ENCODE assay signal across 7 cellular contexts in genomic region chr17:78313735-78314648, GRCh38. TPM values are rescaled to one million over a fixed set of nuclear protein-coding genes. Genes with fewer than 3 reads are reported as not detected.
DNase-seq lines count a peak whose midpoint lies in the region; ATAC-seq and TF ChIP-seq lines count a peak whose summit lies in the region.

No MANE protein-coding gene starts in this region.

- H3K36me3 ChIP-seq in iPS-18a (ENCODE audit: control insufficient read depth, low read depth, low read length) = no peaks in the 10 kb centered on the region

- peak; percentile 45 for DNase-seq in NCI-H1105 treated with DMSO at 0.1 percent for 48 hours (lab: John Stamatoyannopoulos, UW)
- peak; percentile 44 to 62 (median 59) for DNase-seq in T-helper 17 cell
- peak; percentile 87 for DNase-seq in astrocyte of the spinal cord (ENCODE audit: low read depth, low spot score)
- DNase-seq in stimulated activated CD4-positive, alpha-beta T cell treated with anti-CD3 and anti-CD28 coated beads, Interleukin-12 subunit alpha, Interleukin-12 subunit beta, amount 100 ng/mL, for 4 hours = peak; percentile 63
- DNase-seq in pons (ENCODE audit: low spot score) = no peak

- H3K9me3 ChIP-seq in T-helper 17 cell (ENCODE audit: control insufficient read depth, low read length, poor library complexity, severe bottlenecking) (no peaks in the 10 kb centered on the region), iPS-18a (ENCODE audit: control insufficient read depth, low read depth, low read length) (no peaks in the 10 kb centered on the region)

- in situ Hi-C loops in GM18951 (cut with MboI; ENCODE audit: low sequenced_read_pairs, unreplicated experiment) (no loop called here), astrocyte of the spinal cord (cut with HindIII; ENCODE audit: low sequenced_read_pairs) (no loop called here)

- no peaks in the 10 kb centered on the region for H3K36me3 Mint-ChIP-seq in T-helper 17 cell (ENCODE audit: low read depth)

- no peak for TF ChIP-seq CTCF in astrocyte of the spinal cord (IDR thresholded peaks at IDR 0.05; ENCODE audit: low read depth, low read length)

- peaks cover 9% of the 10 kb centered on the region for H3K27me3 ChIP-seq in iPS-18a (ENCODE audit: control insufficient read depth, insufficient read depth, low read length)

- peak; percentile 79 for ATAC-seq in T-helper 17 cell

- H3K4me3 ChIP-seq in astrocyte of the spinal cord (ENCODE audit: low read depth, low read length) (no peak overlapping the region), iPS-18a (ENCODE audit: low read length) (peak overlapping the region; percentile 43)

- H3K4me1 ChIP-seq in iPS-18a (ENCODE audit: control insufficient read depth, low read depth, low read length) = peaks cover 22% of the 10 kb centered on the region

- H3K27ac ChIP-seq in iPS-18a (ENCODE audit: low read length) = no peak overlapping the region

- no peaks in the 10 kb centered on the region for H3K27me3 Mint-ChIP-seq in T-helper 17 cell

- peaks cover 26% of the 10 kb centered on the region for H3K4me1 Mint-ChIP-seq in T-helper 17 cell

- H3K9ac ChIP-seq in iPS-18a (ENCODE audit: low read length) = peak overlapping the region; percentile 49

- H3K27ac Mint-ChIP-seq in T-helper 17 cell = peak overlapping the region; percentile 81

- peak; percentile 53 for TF ChIP-seq POLR2A in GM18951 (IDR thresholded peaks at IDR 0.05; ENCODE audit: extremely low read depth, insufficient read depth, insufficient read length)

- peak overlapping the region; percentile 87 for H3K4me3 Mint-ChIP-seq in T-helper 17 cell

RNA-seq across cellular contexts. Expression of gene SOCS3, which starts 45.9 kb away (rescaled TPM):
- total RNA-seq in T-helper 17 cell = 100 to 1,000 TPM; 119 to 197 TPM
